ENCODE assay signal across 3 cellular contexts in the genomic region with DNA sequence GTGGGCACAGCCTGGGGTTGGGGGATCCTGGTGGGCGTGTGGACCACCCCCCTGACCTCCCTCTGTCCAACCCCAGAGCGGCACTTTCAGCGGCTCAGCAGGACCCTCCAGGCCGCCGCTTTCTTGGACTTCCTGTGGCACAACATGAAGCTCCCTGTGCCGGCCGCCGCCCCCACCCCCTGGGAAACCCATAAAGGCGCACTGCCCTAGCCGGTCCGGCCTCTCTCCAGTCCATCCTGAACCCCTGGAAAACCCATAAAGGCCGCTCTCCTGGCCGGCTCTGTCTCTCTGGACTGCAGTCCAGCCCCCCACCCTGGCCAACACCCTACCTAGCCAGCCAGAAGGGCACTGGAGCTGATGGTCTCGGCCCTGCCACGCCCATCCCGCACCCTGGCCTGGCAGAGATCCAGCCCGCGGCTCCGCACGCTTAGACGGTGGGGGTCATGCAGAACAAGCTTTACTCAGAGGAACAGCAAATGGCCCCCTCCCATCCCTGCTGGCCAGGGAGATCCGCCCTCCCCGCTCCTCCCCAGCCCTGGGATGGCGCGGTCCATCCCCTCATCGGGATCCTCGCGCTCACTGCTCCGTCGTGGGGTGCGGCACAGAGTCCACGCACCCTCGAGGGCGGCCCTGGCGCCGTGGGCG.
TF ChIP-seq lines count a peak whose summit lies in the region.

No MANE protein-coding gene starts in this region.

TF ChIP-seq in GM23338, 12 proteins besides CTCF, POLR2A, EP300 and RAD21 (continues in another document):
- TF ChIP-seq EZH2 (IDR thresholded peaks at IDR 0.05; ENCODE audit: low read depth, unreplicated experiment) (no peak), ZNF331 (CRISPR knock-in tag; IDR thresholded peaks at IDR 0.05; ENCODE audit: low read depth) (no peak)
- TF ChIP-seq, protein P1, sequence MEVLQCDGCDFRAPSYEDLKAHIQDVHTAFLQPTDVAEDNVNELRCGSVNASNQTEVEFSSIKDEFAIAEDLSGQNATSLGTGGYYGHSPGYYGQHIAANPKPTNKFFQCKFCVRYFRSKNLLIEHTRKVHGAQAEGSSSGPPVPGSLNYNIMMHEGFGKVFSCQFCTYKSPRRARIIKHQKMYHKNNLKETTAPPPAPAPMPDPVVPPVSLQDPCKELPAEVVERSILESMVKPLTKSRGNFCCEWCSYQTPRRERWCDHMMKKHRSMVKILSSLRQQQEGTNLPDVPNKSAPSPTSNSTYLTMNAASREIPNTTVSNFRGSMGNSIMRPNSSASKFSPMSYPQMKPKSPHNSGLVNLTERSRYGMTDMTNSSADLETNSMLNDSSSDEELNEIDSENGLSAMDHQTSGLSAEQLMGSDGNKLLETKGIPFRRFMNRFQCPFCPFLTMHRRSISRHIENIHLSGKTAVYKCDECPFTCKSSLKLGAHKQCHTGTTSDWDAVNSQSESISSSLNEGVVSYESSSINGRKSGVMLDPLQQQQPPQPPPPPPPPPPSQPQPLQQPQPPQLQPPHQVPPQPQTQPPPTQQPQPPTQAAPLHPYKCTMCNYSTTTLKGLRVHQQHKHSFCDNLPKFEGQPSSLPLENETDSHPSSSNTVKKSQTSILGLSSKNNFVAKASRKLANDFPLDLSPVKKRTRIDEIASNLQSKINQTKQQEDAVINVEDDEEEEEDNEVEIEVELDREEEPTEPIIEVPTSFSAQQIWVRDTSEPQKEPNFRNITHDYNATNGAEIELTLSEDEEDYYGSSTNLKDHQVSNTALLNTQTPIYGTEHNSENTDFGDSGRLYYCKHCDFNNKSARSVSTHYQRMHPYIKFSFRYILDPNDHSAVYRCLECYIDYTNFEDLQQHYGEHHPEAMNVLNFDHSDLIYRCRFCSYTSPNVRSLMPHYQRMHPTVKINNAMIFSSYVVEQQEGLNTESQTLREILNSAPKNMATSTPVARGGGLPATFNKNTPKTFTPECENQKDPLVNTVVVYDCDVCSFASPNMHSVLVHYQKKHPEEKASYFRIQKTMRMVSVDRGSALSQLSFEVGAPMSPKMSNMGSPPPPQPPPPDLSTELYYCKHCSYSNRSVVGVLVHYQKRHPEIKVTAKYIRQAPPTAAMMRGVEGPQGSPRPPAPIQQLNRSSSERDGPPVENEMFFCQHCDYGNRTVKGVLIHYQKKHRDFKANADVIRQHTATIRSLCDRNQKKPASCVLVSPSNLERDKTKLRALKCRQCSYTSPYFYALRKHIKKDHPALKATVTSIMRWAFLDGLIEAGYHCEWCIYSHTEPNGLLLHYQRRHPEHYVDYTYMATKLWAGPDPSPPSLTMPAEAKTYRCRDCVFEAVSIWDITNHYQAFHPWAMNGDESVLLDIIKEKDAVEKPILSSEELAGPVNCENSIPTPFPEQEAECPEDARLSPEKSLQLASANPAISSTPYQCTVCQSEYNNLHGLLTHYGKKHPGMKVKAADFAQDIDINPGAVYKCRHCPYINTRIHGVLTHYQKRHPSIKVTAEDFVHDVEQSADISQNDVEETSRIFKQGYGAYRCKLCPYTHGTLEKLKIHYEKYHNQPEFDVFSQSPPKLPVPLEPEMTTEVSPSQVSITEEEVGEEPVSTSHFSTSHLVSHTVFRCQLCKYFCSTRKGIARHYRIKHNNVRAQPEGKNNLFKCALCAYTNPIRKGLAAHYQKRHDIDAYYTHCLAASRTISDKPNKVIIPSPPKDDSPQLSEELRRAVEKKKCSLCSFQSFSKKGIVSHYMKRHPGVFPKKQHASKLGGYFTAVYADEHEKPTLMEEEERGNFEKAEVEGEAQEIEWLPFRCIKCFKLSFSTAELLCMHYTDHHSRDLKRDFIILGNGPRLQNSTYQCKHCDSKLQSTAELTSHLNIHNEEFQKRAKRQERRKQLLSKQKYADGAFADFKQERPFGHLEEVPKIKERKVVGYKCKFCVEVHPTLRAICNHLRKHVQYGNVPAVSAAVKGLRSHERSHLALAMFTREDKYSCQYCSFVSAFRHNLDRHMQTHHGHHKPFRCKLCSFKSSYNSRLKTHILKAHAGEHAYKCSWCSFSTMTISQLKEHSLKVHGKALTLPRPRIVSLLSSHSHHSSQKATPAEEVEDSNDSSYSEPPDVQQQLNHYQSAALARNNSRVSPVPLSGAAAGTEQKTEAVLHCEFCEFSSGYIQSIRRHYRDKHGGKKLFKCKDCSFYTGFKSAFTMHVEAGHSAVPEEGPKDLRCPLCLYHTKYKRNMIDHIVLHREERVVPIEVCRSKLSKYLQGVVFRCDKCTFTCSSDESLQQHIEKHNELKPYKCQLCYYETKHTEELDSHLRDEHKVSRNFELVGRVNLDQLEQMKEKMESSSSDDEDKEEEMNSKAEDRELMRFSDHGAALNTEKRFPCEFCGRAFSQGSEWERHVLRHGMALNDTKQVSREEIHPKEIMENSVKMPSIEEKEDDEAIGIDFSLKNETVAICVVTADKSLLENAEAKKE (CRISPR knock-in tag; IDR thresholded peaks at IDR 0.05) = no peak

TF ChIP-seq in WTC11, 78 proteins besides CTCF, POLR2A, EP300 and RAD21:
- no peak for TF ChIP-seq FOXP1 (CRISPR knock-in tag; IDR thresholded peaks at IDR 0.05; ENCODE audit: borderline replicate concordance)
- TF ChIP-seq, protein P2, sequence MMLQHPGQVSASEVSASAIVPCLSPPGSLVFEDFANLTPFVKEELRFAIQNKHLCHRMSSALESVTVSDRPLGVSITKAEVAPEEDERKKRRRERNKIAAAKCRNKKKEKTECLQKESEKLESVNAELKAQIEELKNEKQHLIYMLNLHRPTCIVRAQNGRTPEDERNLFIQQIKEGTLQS (CRISPR knock-in tag; conservative IDR thresholded peaks at IDR 0.05) = no peak
- 0 out of 2 replicates have a peak, but pooled peaks have one; percentile 2 for TF ChIP-seq MYBL2 (CRISPR knock-in tag; IDR thresholded peaks at IDR 0.05)
- TF ChIP-seq NFATC4 (CRISPR knock-in tag; IDR thresholded peaks at IDR 0.05) = no peak
- TF ChIP-seq ZBTB21 (CRISPR knock-in tag; IDR thresholded peaks at IDR 0.05; ENCODE audit: borderline replicate concordance) = no peak
- TF ChIP-seq, protein P3, sequence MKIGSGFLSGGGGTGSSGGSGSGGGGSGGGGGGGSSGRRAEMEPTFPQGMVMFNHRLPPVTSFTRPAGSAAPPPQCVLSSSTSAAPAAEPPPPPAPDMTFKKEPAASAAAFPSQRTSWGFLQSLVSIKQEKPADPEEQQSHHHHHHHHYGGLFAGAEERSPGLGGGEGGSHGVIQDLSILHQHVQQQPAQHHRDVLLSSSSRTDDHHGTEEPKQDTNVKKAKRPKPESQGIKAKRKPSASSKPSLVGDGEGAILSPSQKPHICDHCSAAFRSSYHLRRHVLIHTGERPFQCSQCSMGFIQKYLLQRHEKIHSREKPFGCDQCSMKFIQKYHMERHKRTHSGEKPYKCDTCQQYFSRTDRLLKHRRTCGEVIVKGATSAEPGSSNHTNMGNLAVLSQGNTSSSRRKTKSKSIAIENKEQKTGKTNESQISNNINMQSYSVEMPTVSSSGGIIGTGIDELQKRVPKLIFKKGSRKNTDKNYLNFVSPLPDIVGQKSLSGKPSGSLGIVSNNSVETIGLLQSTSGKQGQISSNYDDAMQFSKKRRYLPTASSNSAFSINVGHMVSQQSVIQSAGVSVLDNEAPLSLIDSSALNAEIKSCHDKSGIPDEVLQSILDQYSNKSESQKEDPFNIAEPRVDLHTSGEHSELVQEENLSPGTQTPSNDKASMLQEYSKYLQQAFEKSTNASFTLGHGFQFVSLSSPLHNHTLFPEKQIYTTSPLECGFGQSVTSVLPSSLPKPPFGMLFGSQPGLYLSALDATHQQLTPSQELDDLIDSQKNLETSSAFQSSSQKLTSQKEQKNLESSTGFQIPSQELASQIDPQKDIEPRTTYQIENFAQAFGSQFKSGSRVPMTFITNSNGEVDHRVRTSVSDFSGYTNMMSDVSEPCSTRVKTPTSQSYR (CRISPR knock-in tag; IDR thresholded peaks at IDR 0.05) = peak; percentile 13; the same call in 1 of the 2 replicates
- TF ChIP-seq, protein P4, sequence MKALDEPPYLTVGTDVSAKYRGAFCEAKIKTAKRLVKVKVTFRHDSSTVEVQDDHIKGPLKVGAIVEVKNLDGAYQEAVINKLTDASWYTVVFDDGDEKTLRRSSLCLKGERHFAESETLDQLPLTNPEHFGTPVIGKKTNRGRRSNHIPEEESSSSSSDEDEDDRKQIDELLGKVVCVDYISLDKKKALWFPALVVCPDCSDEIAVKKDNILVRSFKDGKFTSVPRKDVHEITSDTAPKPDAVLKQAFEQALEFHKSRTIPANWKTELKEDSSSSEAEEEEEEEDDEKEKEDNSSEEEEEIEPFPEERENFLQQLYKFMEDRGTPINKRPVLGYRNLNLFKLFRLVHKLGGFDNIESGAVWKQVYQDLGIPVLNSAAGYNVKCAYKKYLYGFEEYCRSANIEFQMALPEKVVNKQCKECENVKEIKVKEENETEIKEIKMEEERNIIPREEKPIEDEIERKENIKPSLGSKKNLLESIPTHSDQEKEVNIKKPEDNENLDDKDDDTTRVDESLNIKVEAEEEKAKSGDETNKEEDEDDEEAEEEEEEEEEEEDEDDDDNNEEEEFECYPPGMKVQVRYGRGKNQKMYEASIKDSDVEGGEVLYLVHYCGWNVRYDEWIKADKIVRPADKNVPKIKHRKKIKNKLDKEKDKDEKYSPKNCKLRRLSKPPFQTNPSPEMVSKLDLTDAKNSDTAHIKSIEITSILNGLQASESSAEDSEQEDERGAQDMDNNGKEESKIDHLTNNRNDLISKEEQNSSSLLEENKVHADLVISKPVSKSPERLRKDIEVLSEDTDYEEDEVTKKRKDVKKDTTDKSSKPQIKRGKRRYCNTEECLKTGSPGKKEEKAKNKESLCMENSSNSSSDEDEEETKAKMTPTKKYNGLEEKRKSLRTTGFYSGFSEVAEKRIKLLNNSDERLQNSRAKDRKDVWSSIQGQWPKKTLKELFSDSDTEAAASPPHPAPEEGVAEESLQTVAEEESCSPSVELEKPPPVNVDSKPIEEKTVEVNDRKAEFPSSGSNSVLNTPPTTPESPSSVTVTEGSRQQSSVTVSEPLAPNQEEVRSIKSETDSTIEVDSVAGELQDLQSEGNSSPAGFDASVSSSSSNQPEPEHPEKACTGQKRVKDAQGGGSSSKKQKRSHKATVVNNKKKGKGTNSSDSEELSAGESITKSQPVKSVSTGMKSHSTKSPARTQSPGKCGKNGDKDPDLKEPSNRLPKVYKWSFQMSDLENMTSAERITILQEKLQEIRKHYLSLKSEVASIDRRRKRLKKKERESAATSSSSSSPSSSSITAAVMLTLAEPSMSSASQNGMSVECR (CRISPR knock-in tag; IDR thresholded peaks at IDR 0.05; ENCODE audit: borderline replicate concordance) = peak; percentile 46; the same call in 1 of the 2 replicates

TF ChIP-seq in SK-N-SH, 30 proteins besides CTCF, POLR2A, EP300 and RAD21 (continues in another document):
- TF ChIP-seq, protein P5, sequence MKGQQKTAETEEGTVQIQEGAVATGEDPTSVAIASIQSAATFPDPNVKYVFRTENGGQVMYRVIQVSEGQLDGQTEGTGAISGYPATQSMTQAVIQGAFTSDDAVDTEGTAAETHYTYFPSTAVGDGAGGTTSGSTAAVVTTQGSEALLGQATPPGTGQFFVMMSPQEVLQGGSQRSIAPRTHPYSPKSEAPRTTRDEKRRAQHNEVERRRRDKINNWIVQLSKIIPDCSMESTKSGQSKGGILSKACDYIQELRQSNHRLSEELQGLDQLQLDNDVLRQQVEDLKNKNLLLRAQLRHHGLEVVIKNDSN (IDR thresholded peaks at IDR 0.05; ENCODE audit: borderline replicate concordance, low read depth) = no peak
- no peak for TF ChIP-seq MXI1 (IDR thresholded peaks at IDR 0.05; ENCODE audit: low read depth, low read length)
- no peak for TF ChIP-seq TCF12 (IDR thresholded peaks at IDR 0.05)
- TF ChIP-seq MEF2A (IDR thresholded peaks at IDR 0.05; ENCODE audit: borderline replicate concordance, low read depth) = no peak
- no peak for TF ChIP-seq POLR2AphosphoS5 (IDR thresholded peaks at IDR 0.05; ENCODE audit: low read depth, low read length)
- no peak for TF ChIP-seq RXRA (IDR thresholded peaks at IDR 0.05; ENCODE audit: borderline replicate concordance, low read depth)
- no peak for TF ChIP-seq GABPA (IDR thresholded peaks at IDR 0.05; ENCODE audit: low read depth)
- TF ChIP-seq, protein P6, sequence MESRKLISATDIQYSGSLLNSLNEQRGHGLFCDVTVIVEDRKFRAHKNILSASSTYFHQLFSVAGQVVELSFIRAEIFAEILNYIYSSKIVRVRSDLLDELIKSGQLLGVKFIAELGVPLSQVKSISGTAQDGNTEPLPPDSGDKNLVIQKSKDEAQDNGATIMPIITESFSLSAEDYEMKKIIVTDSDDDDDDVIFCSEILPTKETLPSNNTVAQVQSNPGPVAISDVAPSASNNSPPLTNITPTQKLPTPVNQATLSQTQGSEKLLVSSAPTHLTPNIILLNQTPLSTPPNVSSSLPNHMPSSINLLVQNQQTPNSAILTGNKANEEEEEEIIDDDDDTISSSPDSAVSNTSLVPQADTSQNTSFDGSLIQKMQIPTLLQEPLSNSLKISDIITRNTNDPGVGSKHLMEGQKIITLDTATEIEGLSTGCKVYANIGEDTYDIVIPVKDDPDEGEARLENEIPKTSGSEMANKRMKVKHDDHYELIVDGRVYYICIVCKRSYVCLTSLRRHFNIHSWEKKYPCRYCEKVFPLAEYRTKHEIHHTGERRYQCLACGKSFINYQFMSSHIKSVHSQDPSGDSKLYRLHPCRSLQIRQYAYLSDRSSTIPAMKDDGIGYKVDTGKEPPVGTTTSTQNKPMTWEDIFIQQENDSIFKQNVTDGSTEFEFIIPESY (IDR thresholded peaks at IDR 0.05; ENCODE audit: borderline replicate concordance, low read depth) = no peak
- TF ChIP-seq TEAD4 (IDR thresholded peaks at IDR 0.05; ENCODE audit: borderline replicate concordance, insufficient read depth) = no peak
- no peak for TF ChIP-seq RFX5 (IDR thresholded peaks at IDR 0.05; ENCODE audit: low read length)
- TF ChIP-seq, protein P7, sequence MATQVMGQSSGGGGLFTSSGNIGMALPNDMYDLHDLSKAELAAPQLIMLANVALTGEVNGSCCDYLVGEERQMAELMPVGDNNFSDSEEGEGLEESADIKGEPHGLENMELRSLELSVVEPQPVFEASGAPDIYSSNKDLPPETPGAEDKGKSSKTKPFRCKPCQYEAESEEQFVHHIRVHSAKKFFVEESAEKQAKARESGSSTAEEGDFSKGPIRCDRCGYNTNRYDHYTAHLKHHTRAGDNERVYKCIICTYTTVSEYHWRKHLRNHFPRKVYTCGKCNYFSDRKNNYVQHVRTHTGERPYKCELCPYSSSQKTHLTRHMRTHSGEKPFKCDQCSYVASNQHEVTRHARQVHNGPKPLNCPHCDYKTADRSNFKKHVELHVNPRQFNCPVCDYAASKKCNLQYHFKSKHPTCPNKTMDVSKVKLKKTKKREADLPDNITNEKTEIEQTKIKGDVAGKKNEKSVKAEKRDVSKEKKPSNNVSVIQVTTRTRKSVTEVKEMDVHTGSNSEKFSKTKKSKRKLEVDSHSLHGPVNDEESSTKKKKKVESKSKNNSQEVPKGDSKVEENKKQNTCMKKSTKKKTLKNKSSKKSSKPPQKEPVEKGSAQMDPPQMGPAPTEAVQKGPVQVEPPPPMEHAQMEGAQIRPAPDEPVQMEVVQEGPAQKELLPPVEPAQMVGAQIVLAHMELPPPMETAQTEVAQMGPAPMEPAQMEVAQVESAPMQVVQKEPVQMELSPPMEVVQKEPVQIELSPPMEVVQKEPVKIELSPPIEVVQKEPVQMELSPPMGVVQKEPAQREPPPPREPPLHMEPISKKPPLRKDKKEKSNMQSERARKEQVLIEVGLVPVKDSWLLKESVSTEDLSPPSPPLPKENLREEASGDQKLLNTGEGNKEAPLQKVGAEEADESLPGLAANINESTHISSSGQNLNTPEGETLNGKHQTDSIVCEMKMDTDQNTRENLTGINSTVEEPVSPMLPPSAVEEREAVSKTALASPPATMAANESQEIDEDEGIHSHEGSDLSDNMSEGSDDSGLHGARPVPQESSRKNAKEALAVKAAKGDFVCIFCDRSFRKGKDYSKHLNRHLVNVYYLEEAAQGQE (IDR thresholded peaks at IDR 0.05; ENCODE audit: low read depth, low read length) = no peak
- TF ChIP-seq RCOR1 (IDR thresholded peaks at IDR 0.05; ENCODE audit: low read length) = no peak
- TF ChIP-seq, protein P8, sequence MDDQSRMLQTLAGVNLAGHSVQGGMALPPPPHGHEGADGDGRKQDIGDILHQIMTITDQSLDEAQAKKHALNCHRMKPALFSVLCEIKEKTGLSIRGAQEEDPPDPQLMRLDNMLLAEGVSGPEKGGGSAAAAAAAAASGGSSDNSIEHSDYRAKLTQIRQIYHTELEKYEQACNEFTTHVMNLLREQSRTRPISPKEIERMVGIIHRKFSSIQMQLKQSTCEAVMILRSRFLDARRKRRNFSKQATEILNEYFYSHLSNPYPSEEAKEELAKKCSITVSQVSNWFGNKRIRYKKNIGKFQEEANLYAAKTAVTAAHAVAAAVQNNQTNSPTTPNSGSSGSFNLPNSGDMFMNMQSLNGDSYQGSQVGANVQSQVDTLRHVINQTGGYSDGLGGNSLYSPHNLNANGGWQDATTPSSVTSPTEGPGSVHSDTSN (IDR thresholded peaks at IDR 0.05) = no peak
- no peak for TF ChIP-seq NRF1 (IDR thresholded peaks at IDR 0.05; ENCODE audit: low read depth, low read length)
- no peak for TF ChIP-seq SMC3 (IDR thresholded peaks at IDR 0.05; ENCODE audit: low read depth, low read length)
